ENCODE assay signal across 12 cellular contexts in the genomic region with DNA sequence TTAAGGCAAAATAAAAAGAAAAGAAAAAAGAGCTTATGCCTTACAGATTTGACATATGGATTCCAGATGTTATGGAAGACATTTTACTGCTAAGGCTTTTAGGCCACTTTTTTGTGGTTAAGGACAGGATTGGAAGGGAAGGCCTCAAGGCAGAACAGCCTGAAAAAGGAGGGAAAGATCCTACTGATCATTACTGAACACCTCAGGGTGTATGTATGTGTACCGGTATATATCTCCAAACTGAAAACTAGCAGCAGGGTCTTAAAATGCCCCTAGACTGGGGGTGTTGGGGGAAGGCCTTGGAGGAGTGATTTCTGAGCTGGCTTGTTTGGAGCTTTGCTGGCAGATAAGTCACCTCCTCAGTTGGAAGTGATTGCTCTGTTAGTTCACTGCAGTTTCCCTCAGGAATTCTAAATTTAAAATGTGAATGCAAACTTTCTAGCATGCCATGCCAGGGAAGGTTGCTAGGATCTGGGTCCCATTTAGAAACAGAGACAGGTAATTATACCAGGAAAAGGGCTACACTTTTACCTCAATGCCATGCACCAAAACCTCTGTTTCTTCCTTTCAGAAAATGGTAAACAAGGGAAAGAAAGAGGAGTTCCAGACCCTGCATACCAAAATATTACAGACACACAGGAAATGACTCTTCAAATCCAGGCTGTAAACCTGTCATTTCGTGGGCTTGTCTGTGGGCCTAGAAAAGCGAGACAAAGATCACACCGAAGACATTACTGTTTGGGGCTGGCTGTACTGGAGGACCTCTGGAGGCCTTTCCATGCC. TPM values are rescaled to one million over a fixed set of nuclear protein-coding genes. Genes with fewer than 3 reads are reported as not detected.
A peak's percentile ranks its signal among the peaks of the same experiment; 100 is the strongest.
DNase-seq lines count a peak whose midpoint lies in the region; ATAC-seq lines count a peak whose summit lies in the region.
"Had no signal": no experiment of that assay in that cellular context is flagged by ENCODE, and none has a peak within 500 bp of the region (broad histone marks: within the 10 kb centered on the region; RNA-seq: fewer than 3 reads in every experiment).

No MANE protein-coding gene starts in this region.

- DNase-seq in EL (peak; percentile 82), LoVo (ENCODE audit: low spot score) (peak; percentile 42), dermis blood vessel endothelial cell (peak; percentile 6), neuronal stem cell (ENCODE audit: low spot score) (no peak), NCI-H2107 (lab: John Stamatoyannopoulos, UW) (no peak)
- DNase-seq: activated CD4-positive, alpha-beta memory T cell treated with anti-CD3 and anti-CD28 coated beads for 36 hours; left ventricle myocardium inferior; NCI-H187 treated with DMSO at 0.1 percent for 48 hours had no signal

- H3K4me1 ChIP-seq in neuronal stem cell (ENCODE audit: control insufficient read depth in 2 of 2, insufficient read depth in 1 of 2, low read depth in 1 of 2, low read length in 2 of 2): peaks cover 0 to 5% of the 10 kb centered on the region in 2 donors
- H3K4me1 ChIP-seq: right atrium auricular region had no signal

- H3K36me3 ChIP-seq in neuronal stem cell (replicated peaks in 1 of 2; ENCODE audit: control insufficient read depth in 2 of 2, insufficient read depth in 2 of 2, low read length in 2 of 2): no peaks in the 10 kb centered on the region
- H3K36me3 ChIP-seq: left ventricle myocardium inferior, right atrium auricular region had no signal

- H2AFZ ChIP-seq in neuronal stem cell (ENCODE audit: low read length): peak overlapping the region; percentile 38

- no peak overlapping the region for H3K14ac ChIP-seq in neuronal stem cell (ENCODE audit: low read length)

- H4K8ac ChIP-seq in neuronal stem cell (ENCODE audit: low read depth, low read length): no peak overlapping the region

- no CpG with 5 or more reads among the region's 4 CpGs for WGBS in neuronal stem cell (ENCODE audit: extremely low coverage in 2 of 2, insufficient read length in 2 of 2, insufficient replicate concordance in 1 of 2), 2 donors

- H3K9ac ChIP-seq in neuronal stem cell (ENCODE audit: low read depth, low read length, poor library complexity): no peak overlapping the region

- H3K27me3 ChIP-seq in neuronal stem cell (ENCODE audit: control insufficient read depth in 3 of 3, insufficient read depth in 3 of 3, low read depth in 1 of 3, low read length in 3 of 3): peaks cover 0 to 12% (median 0%) of the 10 kb centered on the region in 3 experiments
- H3K27me3 ChIP-seq: right atrium auricular region had no signal

- no peak overlapping the region for H3K4me2 ChIP-seq in neuronal stem cell (ENCODE audit: insufficient read depth, low read length, poor library complexity, severe bottlenecking)

- H2BK12ac ChIP-seq in neuronal stem cell (ENCODE audit: low read length): no peak overlapping the region

- no peak overlapping the region for H3K4ac ChIP-seq in neuronal stem cell (ENCODE audit: low read length)

- H2BK15ac ChIP-seq in neuronal stem cell (ENCODE audit: low read length): no peak overlapping the region

- peak overlapping the region; percentile 35 for H3K27ac ChIP-seq in neuronal stem cell (replicated peaks; ENCODE audit: low read length)
- H3K27ac ChIP-seq: left ventricle myocardium inferior, right atrium auricular region had no signal

- no peak overlapping the region for H4K91ac ChIP-seq in neuronal stem cell (ENCODE audit: low read depth, low read length, poor library complexity)

- no peak for ATAC-seq in GM18498 (IDR thresholded peaks at IDR 0.05; ENCODE audit: unreplicated experiment)
- ATAC-seq in GM21786 (IDR thresholded peaks at IDR 0.05; ENCODE audit: unreplicated experiment): no peak
- no peak for ATAC-seq in HG03378 (IDR thresholded peaks at IDR 0.05; ENCODE audit: unreplicated experiment)

- no peak overlapping the region for H2BK120ac ChIP-seq in neuronal stem cell (ENCODE audit: low read depth, low read length)

- H3K9me3 ChIP-seq in neuronal stem cell (replicated peaks in 1 of 2; ENCODE audit: control insufficient read depth in 2 of 2, insufficient read depth in 1 of 2, low read depth in 1 of 2, low read length in 2 of 2): no peaks in the 10 kb centered on the region
- H3K9me3 ChIP-seq: left ventricle myocardium inferior, right atrium auricular region had no signal

- H3K4me3 ChIP-seq in neuronal stem cell (ENCODE audit: low read length in 2 of 2): no peak overlapping the region
- H3K4me3 ChIP-seq: left ventricle myocardium inferior, right atrium auricular region had no signal

- no peak overlapping the region for H3K18ac ChIP-seq in neuronal stem cell (ENCODE audit: low read length)

- H2AK5ac ChIP-seq in neuronal stem cell (ENCODE audit: low read depth, low read length): no peak overlapping the region

- no peak overlapping the region for H2BK5ac ChIP-seq in neuronal stem cell (ENCODE audit: low read length)

- no peaks in the 10 kb centered on the region for H3K79me1 ChIP-seq in neuronal stem cell (ENCODE audit: low read depth, low read length)

- no peak overlapping the region for H3K23ac ChIP-seq in neuronal stem cell (ENCODE audit: low read depth, low read length, poor library complexity)

RNA-seq across cellular contexts. Expression of gene C1orf52, which starts 15.0 kb away (rescaled TPM):
- 24.2 and 24.5 TPM in 2 replicates for total RNA-seq in dermis blood vessel endothelial cell
- polyA plus RNA-seq in neuronal stem cell (2013, experiment 1 of 2): 34.5 TPM
- polyA plus RNA-seq in neuronal stem cell (2013, experiment 2 of 2): 35.0 TPM

RNA-seq across cellular contexts. Expression of gene BCL10, which starts 32.0 kb away (rescaled TPM):
- total RNA-seq in dermis blood vessel endothelial cell: 58.4 and 77.9 TPM in 2 replicates
- 8.7 TPM for polyA plus RNA-seq in neuronal stem cell (2013, experiment 1 of 2)
- 8.7 TPM for polyA plus RNA-seq in neuronal stem cell (2013, experiment 2 of 2)

RNA-seq across cellular contexts. Expression of gene SYDE2, which starts 43.6 kb away (rescaled TPM):
- 4.8 and 5.6 TPM in 2 replicates for total RNA-seq in dermis blood vessel endothelial cell
- polyA plus RNA-seq in neuronal stem cell (2013, experiment 1 of 2): 6.4 TPM
- polyA plus RNA-seq in neuronal stem cell (2013, experiment 2 of 2): 6.2 TPM

Comparison
In these comparisons a context has a peak if more than half of its experiments do, and no peak if none do; other contexts are left out.
1. DNase-seq: peak in EL (single experiment), LoVo (single experiment) and dermis blood vessel endothelial cell (single experiment); none in neuronal stem cell (single experiment) and NCI-H2107 (single experiment).